Comparison of ENCODE assay signal across 11 cellular contexts in the genomic region with DNA sequence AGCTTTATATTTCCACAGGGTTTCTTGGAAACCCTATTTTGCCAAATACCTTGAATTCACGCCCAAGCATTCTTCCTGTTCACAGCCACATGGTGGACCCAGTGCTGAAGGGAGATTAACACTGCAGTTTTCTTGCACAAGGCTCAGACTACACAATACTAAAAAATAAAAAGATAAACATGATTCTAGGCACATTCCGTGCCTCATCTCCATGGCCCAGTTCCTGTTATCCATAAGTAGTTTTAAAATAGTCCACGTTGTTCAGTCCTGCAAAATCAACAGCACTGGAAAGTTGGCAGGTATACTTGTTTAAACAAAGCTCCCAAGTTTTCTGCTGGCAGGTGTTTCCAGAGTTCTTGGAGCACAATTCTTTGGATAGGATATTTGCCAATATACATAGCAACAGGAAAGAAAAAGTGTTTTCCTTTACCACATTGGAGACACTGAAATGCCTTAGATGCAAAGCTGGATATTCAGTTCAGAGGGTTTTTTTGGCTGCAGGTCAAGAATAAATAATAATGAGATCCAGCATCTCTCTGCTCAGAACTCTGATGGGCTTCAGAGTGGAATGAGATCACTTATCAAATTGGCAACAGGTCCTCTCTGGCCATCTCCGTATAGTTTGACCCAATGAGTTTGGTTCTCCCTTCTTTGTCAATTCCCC.
A peak's percentile ranks its signal among the peaks of the same experiment; 100 is the strongest.
DNase-seq lines count a peak whose midpoint lies in the region; ATAC-seq and TF ChIP-seq lines count a peak whose summit lies in the region.
"Had no signal": no experiment of that assay in that cellular context is flagged by ENCODE, and none has a peak within 500 bp of the region (broad histone marks: within the 10 kb centered on the region; RNA-seq: fewer than 3 reads in every experiment).

No MANE protein-coding gene starts in this region.

- H3K4me3 ChIP-seq in MM.1S (ENCODE audit: low read length) = no peak overlapping the region

- H3K4me3 Mint-ChIP-seq in activated T-cell treated with anti-CD3 and anti-CD28 coated beads, Interleukin-2, amount 50 U/mL, for 4 hours = no peak overlapping the region
- H3K4me3 Mint-ChIP-seq: brain had no signal

- no peaks in the 10 kb centered on the region for H3F3A ChIP-seq in MM.1S (ENCODE audit: insufficient read depth, low read length)

- H2AFZ ChIP-seq in MM.1S (ENCODE audit: low read length) = no peak overlapping the region

- intact Hi-C loops in posterior vena cava (cut with DNase I) = loop anchor here (10.0 kb wide), 3 partner anchors 74 to 166 kb away; a partner anchor contains a TSS

- H3K9me3 ChIP-seq in MM.1S (replicated peaks; ENCODE audit: insufficient read depth, low read length) = no peaks in the 10 kb centered on the region

- DNase-seq in GF-D8 (lab: John Stamatoyannopoulos, UW) (peak; percentile 48), globus pallidus (ENCODE audit: low spot score) (peak; percentile 6), putamen (ENCODE audit: low spot score) (peak; percentile 22), posterior vena cava (ENCODE audit: low spot score) (no peak), MM.1S (no peak)
- no peak for DNase-seq in activated T-cell treated with anti-CD3 and anti-CD28 coated beads, Interleukin-2, amount 50 U/mL, for 4 hours
- DNase-seq in activated T-cell treated with anti-CD3 and anti-CD28 coated beads, Interleukin-2, amount 50 U/mL, for 48 hours = no peak
- DNase-seq: kidney; stimulated activated CD4-positive, alpha-beta T cell treated with anti-CD3 and anti-CD28 coated beads, Interleukin-4, amount 100 ng/mL, for 4 hours had no signal

- H3K9me2 ChIP-seq in MM.1S (replicated peaks; ENCODE audit: insufficient read depth, low read length) = no peaks in the 10 kb centered on the region

- no peaks in the 10 kb centered on the region for H3K27me3 ChIP-seq in MM.1S (replicated peaks; ENCODE audit: insufficient read depth, low read length)

- no peak overlapping the region for H3K4me2 ChIP-seq in MM.1S (ENCODE audit: low read depth, low read length)

- no peaks in the 10 kb centered on the region for H4K20me1 ChIP-seq in MM.1S (ENCODE audit: insufficient read depth, low read length)

- H3K9me3 Mint-ChIP-seq in activated T-cell treated with anti-CD3 and anti-CD28 coated beads, Interleukin-2, amount 50 U/mL, for 4 hours = no peaks in the 10 kb centered on the region

- peak; percentile 77 for ATAC-seq in SK-N-SH treated with all-trans-retinoic acid at 6 μM for 48 hours
- ATAC-seq in activated T-cell treated with anti-CD3 and anti-CD28 coated beads, Interleukin-2, amount 50 U/mL, for 4 hours = no peak

- no peak overlapping the region for H3K27ac ChIP-seq in MM.1S (ENCODE audit: low read length)

- no peak for TF ChIP-seq CTCF in MM.1S (IDR thresholded peaks at IDR 0.05; ENCODE audit: low read length)

- H3K9ac ChIP-seq in MM.1S (ENCODE audit: low read length) = no peak overlapping the region

- H3K36me3 ChIP-seq in MM.1S (replicated peaks; ENCODE audit: insufficient read depth, low read length) = no peaks in the 10 kb centered on the region

- H3K4me1 ChIP-seq in MM.1S (ENCODE audit: low read length) = no peaks in the 10 kb centered on the region

- no peaks in the 10 kb centered on the region for H3K36me3 Mint-ChIP-seq in activated T-cell treated with anti-CD3 and anti-CD28 coated beads, Interleukin-2, amount 50 U/mL, for 4 hours (ENCODE audit: insufficient read depth)
- H3K36me3 Mint-ChIP-seq: brain had no signal

- H3K27me3 Mint-ChIP-seq in activated T-cell treated with anti-CD3 and anti-CD28 coated beads, Interleukin-2, amount 50 U/mL, for 4 hours (ENCODE audit: low read depth) = no peaks in the 10 kb centered on the region

- no peaks in the 10 kb centered on the region for H3K79me2 ChIP-seq in MM.1S (ENCODE audit: low read length)

- peaks cover 2% of the 10 kb centered on the region for H3K4me1 Mint-ChIP-seq in activated T-cell treated with anti-CD3 and anti-CD28 coated beads, Interleukin-2, amount 50 U/mL, for 4 hours (ENCODE audit: low read depth)
- H3K4me1 Mint-ChIP-seq: brain had no signal

TF ChIP-seq in SK-N-SH treated with all-trans-retinoic acid at 6 μM for 48 hours, 23 proteins besides CTCF, POLR2A, EP300 and RAD21:
- TF ChIP-seq, protein P1, sequence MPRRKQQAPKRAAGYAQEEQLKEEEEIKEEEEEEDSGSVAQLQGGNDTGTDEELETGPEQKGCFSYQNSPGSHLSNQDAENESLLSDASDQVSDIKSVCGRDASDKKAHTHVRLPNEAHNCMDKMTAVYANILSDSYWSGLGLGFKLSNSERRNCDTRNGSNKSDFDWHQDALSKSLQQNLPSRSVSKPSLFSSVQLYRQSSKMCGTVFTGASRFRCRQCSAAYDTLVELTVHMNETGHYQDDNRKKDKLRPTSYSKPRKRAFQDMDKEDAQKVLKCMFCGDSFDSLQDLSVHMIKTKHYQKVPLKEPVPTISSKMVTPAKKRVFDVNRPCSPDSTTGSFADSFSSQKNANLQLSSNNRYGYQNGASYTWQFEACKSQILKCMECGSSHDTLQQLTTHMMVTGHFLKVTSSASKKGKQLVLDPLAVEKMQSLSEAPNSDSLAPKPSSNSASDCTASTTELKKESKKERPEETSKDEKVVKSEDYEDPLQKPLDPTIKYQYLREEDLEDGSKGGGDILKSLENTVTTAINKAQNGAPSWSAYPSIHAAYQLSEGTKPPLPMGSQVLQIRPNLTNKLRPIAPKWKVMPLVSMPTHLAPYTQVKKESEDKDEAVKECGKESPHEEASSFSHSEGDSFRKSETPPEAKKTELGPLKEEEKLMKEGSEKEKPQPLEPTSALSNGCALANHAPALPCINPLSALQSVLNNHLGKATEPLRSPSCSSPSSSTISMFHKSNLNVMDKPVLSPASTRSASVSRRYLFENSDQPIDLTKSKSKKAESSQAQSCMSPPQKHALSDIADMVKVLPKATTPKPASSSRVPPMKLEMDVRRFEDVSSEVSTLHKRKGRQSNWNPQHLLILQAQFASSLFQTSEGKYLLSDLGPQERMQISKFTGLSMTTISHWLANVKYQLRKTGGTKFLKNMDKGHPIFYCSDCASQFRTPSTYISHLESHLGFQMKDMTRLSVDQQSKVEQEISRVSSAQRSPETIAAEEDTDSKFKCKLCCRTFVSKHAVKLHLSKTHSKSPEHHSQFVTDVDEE (CRISPR knock-in tag; IDR thresholded peaks at IDR 0.05) = no peak
- TF ChIP-seq ISL1 (CRISPR knock-in tag; IDR thresholded peaks at IDR 0.05) = peak; percentile 67
- no peak for TF ChIP-seq OSR1 (CRISPR knock-in tag; IDR thresholded peaks at IDR 0.05)
TF ChIP-seq in SK-N-SH treated with all-trans-retinoic acid at 6 μM for 48 hours: peak in this region for 1.

Comparison
In these comparisons a context has a peak if more than half of its experiments do, and no peak if none do; other contexts are left out.
1. DNase-seq: peak in GF-D8 (single experiment), globus pallidus (single experiment) and putamen (single experiment); none in activated T-cell treated with anti-CD3 and anti-CD28 coated beads, Interleukin-2, amount 50 U/mL, for 4 hours (single experiment), posterior vena cava (single experiment), MM.1S (single experiment) and activated T-cell treated with anti-CD3 and anti-CD28 coated beads, Interleukin-2, amount 50 U/mL, for 48 hours (0 of 2).